In the genomic region with DNA sequence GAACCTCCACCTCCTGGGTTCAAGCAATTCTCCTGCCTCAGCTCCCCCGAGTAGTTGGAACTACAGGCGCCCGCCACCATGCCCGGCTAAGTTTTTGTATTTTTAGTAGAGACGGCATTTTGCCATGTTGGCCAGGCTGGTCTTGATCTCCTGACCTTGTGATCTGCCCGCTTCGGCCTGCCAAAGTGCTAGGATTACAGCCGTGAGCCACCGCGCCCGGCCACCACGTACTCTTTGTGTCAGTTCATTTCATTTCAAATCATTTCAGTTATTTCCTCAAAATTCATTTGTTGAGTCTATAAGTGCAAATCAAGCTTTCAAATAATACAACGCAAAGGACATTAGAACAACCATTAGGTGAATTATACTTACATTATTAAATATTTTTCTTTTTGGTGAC, we compare ENCODE assay signal across 28 cellular contexts.
"Had no signal": no experiment of that assay in that cellular context is flagged by ENCODE, and none has a peak within 500 bp of the region (broad histone marks: within the 10 kb centered on the region; RNA-seq: fewer than 3 reads in every experiment).

No MANE protein-coding gene starts in this region.

- H3K4me3 Mint-ChIP-seq: stimulated activated effector memory CD8-positive, alpha-beta T cell treated with anti-CD3 and anti-CD28 coated beads, Interleukin-12 subunit alpha, Interleukin-12 subunit beta, amount 100 ng/mL, for 72 hours; stimulated activated memory B cell treated with anti-CD40 and anti-IgM and Interleukin-4, amounts not matched to agents 10 μg/mL and 1 μg/mL and 100 μg/mL, for 72 hours; stimulated activated naive B cell treated with anti-CD40 and anti-IgM and Interleukin-4, amounts not matched to agents 10 μg/mL and 1 μg/mL and 100 μg/mL, for 72 hours; stimulated activated naive CD8-positive, alpha-beta T cell treated with anti-CD3 and anti-CD28 coated beads, Interleukin-15, amount 100 ng/mL, for 72 hours; stimulated activated naive CD8-positive, alpha-beta T cell treated with anti-CD3 and anti-CD28 coated beads, Interleukin-15, Interleukin-2, amounts not matched to agents 100 ng/mL and 50 ng/mL, for 24 hours; type B pancreatic cell had no signal

- H3K9me3 ChIP-seq: suprapubic skin, testis, thoracic aorta, thyroid gland, tibial artery, tibial nerve, transverse colon, upper lobe of left lung, upper lobe of right lung, uterus, vagina had no signal

- H3K4me1 ChIP-seq: stomach, transverse colon, uterus, vagina had no signal

- H3K36me3 ChIP-seq: stomach, suprapubic skin, thoracic aorta, thyroid gland, tibial artery, tibial nerve, transverse colon, upper lobe of left lung, upper lobe of right lung, uterus, vagina had no signal

- H3K27me3 ChIP-seq: stomach, suprapubic skin, testis, thyroid gland, tibial artery, tibial nerve, transverse colon, upper lobe of left lung, upper lobe of right lung, uterus, vagina had no signal

- H3K27me3 Mint-ChIP-seq: stimulated activated memory B cell treated with anti-CD40 and anti-IgM and Interleukin-4, amounts not matched to agents 10 μg/mL and 1 μg/mL and 100 μg/mL, for 72 hours; stimulated activated naive B cell treated with anti-CD40 and anti-IgM and Interleukin-4, amounts not matched to agents 10 μg/mL and 1 μg/mL and 100 μg/mL, for 72 hours; stimulated activated naive CD8-positive, alpha-beta T cell treated with anti-CD3 and anti-CD28 coated beads, Interleukin-15, amount 100 ng/mL, for 72 hours; stimulated activated naive CD8-positive, alpha-beta T cell treated with anti-CD3 and anti-CD28 coated beads, Interleukin-15, Interleukin-2, amounts not matched to agents 100 ng/mL and 50 ng/mL, for 24 hours had no signal

- H3K27ac ChIP-seq: stomach, suprapubic skin, testis, thoracic aorta, thyroid gland, tibial artery, tibial nerve, transverse colon, upper lobe of left lung, upper lobe of right lung, uterus, vagina had no signal

- H3K36me3 Mint-ChIP-seq: stimulated activated effector memory CD8-positive, alpha-beta T cell treated with anti-CD3 and anti-CD28 coated beads, Interleukin-12 subunit alpha, Interleukin-12 subunit beta, amount 100 ng/mL, for 72 hours; stimulated activated memory B cell treated with anti-CD40 and anti-IgM and Interleukin-4, amounts not matched to agents 10 μg/mL and 1 μg/mL and 100 μg/mL, for 72 hours; stimulated activated naive B cell treated with anti-CD40 and anti-IgM and Interleukin-4, amounts not matched to agents 10 μg/mL and 1 μg/mL and 100 μg/mL, for 72 hours; type B pancreatic cell had no signal

- H3K4me1 Mint-ChIP-seq: stimulated activated effector memory CD8-positive, alpha-beta T cell treated with anti-CD3 and anti-CD28 coated beads, Interleukin-12 subunit alpha, Interleukin-12 subunit beta, amount 100 ng/mL, for 72 hours; stimulated activated memory B cell treated with anti-CD40 and anti-IgM and Interleukin-4, amounts not matched to agents 10 μg/mL and 1 μg/mL and 100 μg/mL, for 72 hours; stimulated activated naive B cell treated with anti-CD40 and anti-IgM and Interleukin-4, amounts not matched to agents 10 μg/mL and 1 μg/mL and 100 μg/mL, for 72 hours; stimulated activated naive CD8-positive, alpha-beta T cell treated with anti-CD3 and anti-CD28 coated beads, Interleukin-15, amount 100 ng/mL, for 72 hours had no signal

- H3K4me3 ChIP-seq: stomach, suprapubic skin, testis, thoracic aorta, thyroid gland, tibial artery, tibial nerve, transverse colon, upper lobe of left lung, upper lobe of right lung, uterus, vagina had no signal

- H3K9me3 Mint-ChIP-seq: type B pancreatic cell had no signal

- DNase-seq: stimulated activated CD4-positive, alpha-beta T cell treated with anti-CD3 and anti-CD28 coated beads, Interleukin-2, amount 100 ng/mL, for 48 hours; stimulated activated CD4-positive, alpha-beta T cell treated with anti-CD3 and anti-CD28 coated beads, Interleukin-4, amount 100 ng/mL, for 1 hour; stimulated activated CD4-positive, alpha-beta T cell treated with anti-CD3 and anti-CD28 coated beads, Interleukin-4, amount 100 ng/mL, for 24 hours; stimulated activated CD4-positive, alpha-beta T cell treated with anti-CD3 and anti-CD28 coated beads, Interleukin-4, amount 100 ng/mL, for 4 hours; stimulated activated CD8-positive, alpha-beta memory T cell treated with anti-CD3 and anti-CD28 coated beads, Interleukin-4, amount 100 ng/mL, for 48 hours; stimulated activated naive B cell treated with anti-CD40 and anti-IgM and Interleukin-4, amounts not matched to agents 10 μg/mL and 1 μg/mL and 100 μg/mL, for 72 hours; stimulated activated naive CD4-positive, alpha-beta T cell; stimulated activated naive CD4-positive, alpha-beta T cell treated with Interleukin-2 at 50 U/mL for 16 hours; stimulated activated naive CD8-positive, alpha-beta T cell treated with anti-CD3 and anti-CD28 coated beads, Interleukin-15, amount 100 ng/mL, for 72 hours; stimulated activated naive CD8-positive, alpha-beta T cell treated with anti-CD3 and anti-CD28 coated beads, Interleukin-15, Interleukin-2, amounts not matched to agents 100 U/mL and 50 U/mL, for 24 hours; stomach; substantia nigra; testis; thyroid gland; tibial artery; transverse colon; trophoblast cell; upper lobe of right lung; uterus had no signal

- H3K27ac Mint-ChIP-seq: stimulated activated effector memory CD8-positive, alpha-beta T cell treated with anti-CD3 and anti-CD28 coated beads, Interleukin-12 subunit alpha, Interleukin-12 subunit beta, amount 100 ng/mL, for 72 hours; stimulated activated memory B cell treated with anti-CD40 and anti-IgM and Interleukin-4, amounts not matched to agents 10 μg/mL and 1 μg/mL and 100 μg/mL, for 72 hours; stimulated activated naive B cell treated with anti-CD40 and anti-IgM and Interleukin-4, amounts not matched to agents 10 μg/mL and 1 μg/mL and 100 μg/mL, for 72 hours; stimulated activated naive CD8-positive, alpha-beta T cell treated with anti-CD3 and anti-CD28 coated beads, Interleukin-15, amount 100 ng/mL, for 72 hours; stimulated activated naive CD8-positive, alpha-beta T cell treated with anti-CD3 and anti-CD28 coated beads, Interleukin-15, Interleukin-2, amounts not matched to agents 100 ng/mL and 50 ng/mL, for 24 hours; type B pancreatic cell had no signal

- ATAC-seq: stimulated activated effector memory CD8-positive, alpha-beta T cell treated with anti-CD3 and anti-CD28 coated beads, Interleukin-12 subunit alpha, Interleukin-12 subunit beta, amount 100 ng/mL, for 72 hours; stimulated activated memory B cell treated with anti-CD40 and anti-IgM and Interleukin-4, amounts not matched to agents 10 μg/mL and 1 μg/mL and 100 μg/mL, for 72 hours; stimulated activated naive B cell treated with anti-CD40 and anti-IgM and Interleukin-4, amounts not matched to agents 10 μg/mL and 1 μg/mL and 100 μg/mL, for 72 hours; stimulated activated naive CD8-positive, alpha-beta T cell treated with anti-CD3 and anti-CD28 coated beads, Interleukin-15, amount 100 ng/mL, for 72 hours; stimulated activated naive CD8-positive, alpha-beta T cell treated with anti-CD3 and anti-CD28 coated beads, Interleukin-15, Interleukin-2, amounts not matched to agents 100 U/mL and 50 U/mL, for 24 hours; upper lobe of right lung had no signal
